ENCODE assay signal across 9 cellular contexts in genomic region chr11:116217006-116217405, GRCh38.
DNase-seq lines count a peak whose midpoint lies in the region; ATAC-seq and TF ChIP-seq lines count a peak whose summit lies in the region.
"Had no signal": no experiment of that assay in that cellular context is flagged by ENCODE, and none has a peak within 500 bp of the region (broad histone marks: within the 10 kb centered on the region; RNA-seq: fewer than 3 reads in every experiment).

No MANE protein-coding gene starts in this region.

- no peak for TF ChIP-seq EP300 in neural cell (conservative IDR thresholded peaks at IDR 0.05; ENCODE audit: poor library complexity, severe bottlenecking)

- H3K4me2 ChIP-seq in neural cell (ENCODE audit: low read length) = no peak overlapping the region
- no peak overlapping the region for H3K4me2 ChIP-seq in hepatocyte

- ATAC-seq in HG02973 (IDR thresholded peaks at IDR 0.05; ENCODE audit: unreplicated experiment) = no peak

- WGBS in hepatocyte (ENCODE audit: low lambda C conversion rate, missing lambda C conversion rate) = 95% methylated on average over 6 of the region's 6 CpGs

- H3K27me3 Mint-ChIP-seq in type B pancreatic cell = peaks cover 2% of the 10 kb centered on the region

- H3F3A ChIP-seq in neural cell (ENCODE audit: insufficient read depth, low read length, poor library complexity, severe bottlenecking) = no peaks in the 10 kb centered on the region

- peak; percentile 18 to 43 for DNase-seq in stimulated activated CD4-positive, alpha-beta T cell treated with anti-CD3 and anti-CD28 coated beads, Interleukin-2, amount 100 ng/mL, for 24 hours
- DNase-seq in stimulated activated CD4-positive, alpha-beta T cell treated with anti-CD3 and anti-CD28 coated beads, Interleukin-4, amount 100 ng/mL, for 24 hours = no peak
- DNase-seq in NCI-H446 treated with DMSO at 0.1 percent for 48 hours (lab: John Stamatoyannopoulos, UW) = peak; percentile 21
- peak; percentile 36 to 76 (median 62) for DNase-seq in dorsolateral prefrontal cortex
- no peak for DNase-seq in hepatocyte (ENCODE audit: low spot score)
- DNase-seq in type B pancreatic cell (ENCODE audit: extremely low spot score, unreplicated experiment) = no peak

- H3K27ac ChIP-seq in dorsolateral prefrontal cortex (no peak overlapping the region), neural cell (ENCODE audit: low read length) (no peak overlapping the region), hepatocyte (no peak overlapping the region)

- H3K27me3 ChIP-seq in dorsolateral prefrontal cortex (no peaks in the 10 kb centered on the region), neural cell (ENCODE audit: insufficient read depth, low read depth, low read length) (no peaks in the 10 kb centered on the region), hepatocyte (no peaks in the 10 kb centered on the region)

- H3K4me3 ChIP-seq in dorsolateral prefrontal cortex (no peak overlapping the region), neural cell (ENCODE audit: low read length) (no peak overlapping the region), hepatocyte (no peak overlapping the region)

- no peaks in the 10 kb centered on the region for H3K4me1 ChIP-seq in hepatocyte (ENCODE audit: insufficient read depth)

- H4K20me1 ChIP-seq in neural cell (ENCODE audit: insufficient read depth) (no peaks in the 10 kb centered on the region), hepatocyte (ENCODE audit: insufficient read depth, poor library complexity, severe bottlenecking) (no peaks in the 10 kb centered on the region)

- H2AFZ ChIP-seq in neural cell (ENCODE audit: low read depth, low read length) = no peak overlapping the region
- H2AFZ ChIP-seq in hepatocyte = no peak overlapping the region

- peak; percentile 63 for TF ChIP-seq RAD21 in neural cell (conservative IDR thresholded peaks at IDR 0.05)

- no peaks in the 10 kb centered on the region for H3K4me1 Mint-ChIP-seq in type B pancreatic cell (ENCODE audit: unreplicated experiment)
- H3K4me1 Mint-ChIP-seq: central memory CD8-positive, alpha-beta T cell had no signal

- H3K9me2 ChIP-seq in neural cell (ENCODE audit: insufficient read depth, low read length) (no peaks in the 10 kb centered on the region), hepatocyte (replicated peaks; ENCODE audit: insufficient read depth) (no peaks in the 10 kb centered on the region)

- intact Hi-C loops in dorsolateral prefrontal cortex (cut with DNase I) = loop anchor here (10.0 kb wide), 2 partner anchors 478 to 712 kb away; partner anchors contain the start of gene CADM1 (in 1 of the 2)

- no peaks in the 10 kb centered on the region for H3K36me3 Mint-ChIP-seq in type B pancreatic cell

- H3K9me3 ChIP-seq in neural cell (ENCODE audit: low read length) = no peaks in the 10 kb centered on the region
- no peaks in the 10 kb centered on the region for H3K9me3 ChIP-seq in hepatocyte (ENCODE audit: low read depth)

- TF ChIP-seq CTCF in dorsolateral prefrontal cortex (IDR thresholded peaks at IDR 0.05 in 54 of 56, conservative IDR thresholded peaks at IDR 0.05 in 2 of 56; ENCODE audit: low read depth in 1 of 56, partially characterized antibody in 56 of 56) = peak in 54 of 56 donors; percentile 31 to 84 (median 70)
- TF ChIP-seq CTCF in neural cell (IDR thresholded peaks at IDR 0.05; ENCODE audit: poor library complexity, severe bottlenecking) = peak; percentile 60
- TF ChIP-seq CTCF in hepatocyte (IDR thresholded peaks at IDR 0.05; ENCODE audit: poor library complexity) = no peak
- no peak for TF ChIP-seq CTCF in type B pancreatic cell (conservative IDR thresholded peaks at IDR 0.05)

- H3K27ac Mint-ChIP-seq in type B pancreatic cell = no peak overlapping the region

- H3K36me3 ChIP-seq in neural cell (ENCODE audit: insufficient read depth, low read length) (no peaks in the 10 kb centered on the region), hepatocyte (replicated peaks; ENCODE audit: insufficient read depth, low read depth) (no peaks in the 10 kb centered on the region)

- H3K79me2 ChIP-seq in neural cell (replicated peaks; ENCODE audit: insufficient read depth, low read length) (no peaks in the 10 kb centered on the region), hepatocyte (no peaks in the 10 kb centered on the region)

- H3K9ac ChIP-seq in neural cell (ENCODE audit: low read length) = no peak overlapping the region

- peaks cover 11% of the 10 kb centered on the region for H3K9me3 Mint-ChIP-seq in type B pancreatic cell
- H3K9me3 Mint-ChIP-seq: central memory CD8-positive, alpha-beta T cell had no signal

- H3K4me3 Mint-ChIP-seq in type B pancreatic cell = no peak overlapping the region
- H3K4me3 Mint-ChIP-seq: central memory CD8-positive, alpha-beta T cell had no signal

TF ChIP-seq in neural cell, 6 proteins besides CTCF, POLR2A, EP300 and RAD21:
- TF ChIP-seq SMC3 (conservative IDR thresholded peaks at IDR 0.05; ENCODE audit: poor library complexity) (peak; percentile 71), EZH2 (IDR thresholded peaks at IDR 0.05; ENCODE audit: borderline replicate concordance, insufficient read depth, low read length, poor library complexity, severe bottlenecking) (no peak)

Comparison
In these comparisons a context has a peak if more than half of its experiments do, and no peak if none do; other contexts are left out.
1. DNase-seq: peak in stimulated activated CD4-positive, alpha-beta T cell treated with anti-CD3 and anti-CD28 coated beads, Interleukin-2, amount 100 ng/mL, for 24 hours (2 of 2), NCI-H446 treated with DMSO at 0.1 percent for 48 hours (single experiment) and dorsolateral prefrontal cortex (10 of 10); none in stimulated activated CD4-positive, alpha-beta T cell treated with anti-CD3 and anti-CD28 coated beads, Interleukin-4, amount 100 ng/mL, for 24 hours (single experiment), hepatocyte (single experiment) and type B pancreatic cell (single experiment).
2. CTCF ChIP-seq: peak in dorsolateral prefrontal cortex (54 of 56) and neural cell (single experiment); none in hepatocyte (single experiment) and type B pancreatic cell (single experiment).